7 cellular contexts compared by ENCODE assay signal in genomic region chr20:1343446-1344124, GRCh38. TPM values are rescaled to one million over a fixed set of nuclear protein-coding genes. Genes with fewer than 3 reads are reported as not detected.
DNase-seq lines count a peak whose midpoint lies in the region; TF ChIP-seq lines count a peak whose summit lies in the region.
"Not testable (repeated sequence)": the region's sequence is repeated elsewhere in the genome, so short reads cannot be mapped to it uniquely, and the experiment has no call there.

No MANE protein-coding gene starts in this region.

- peak overlapping the region; percentile 68 for H3K27ac ChIP-seq in SJSA1
- not testable (repeated sequence) for H3K27ac ChIP-seq in esophagus muscularis mucosa (replicated peaks in 1 of 4)

- DNase-seq in EH (ENCODE audit: low read depth), result peak; percentile 37
- DNase-seq in HFFc6, result not testable (repeated sequence)
- peak; percentile 22 to 44 for DNase-seq in SJSA1 (ENCODE audit: low read depth in 1 of 2, low spot score in 2 of 2)
- DNase-seq in activated CD8-positive, alpha-beta memory T cell treated with anti-CD3 and anti-CD28 coated beads, Interleukin-2, amount 50 U/mL, for 48 hours, result peak; percentile 1
- peak in 1 of 2 donors; percentile 62 for DNase-seq in cardiac fibroblast (ENCODE audit: low read depth in 2 of 2)
- peak; percentile 29 for DNase-seq in esophagus muscularis mucosa (ENCODE audit: extremely low spot score)
- peak; percentile 62 for DNase-seq in mesenteric fat pad (ENCODE audit: low spot score)

- intact Hi-C loops in esophagus muscularis mucosa (cut with DNase I), result not testable (repeated sequence)

- H3K36me3 ChIP-seq in SJSA1, esophagus muscularis mucosa: not testable (repeated sequence)

- not testable (repeated sequence) for TF ChIP-seq EP300 in esophagus muscularis mucosa (IDR thresholded peaks at IDR 0.05)

- H3K4me3 ChIP-seq in SJSA1; cardiac fibroblast (replicated peaks in 1 of 2; ENCODE audit: low read depth in 2 of 2, low read length in 2 of 2); esophagus muscularis mucosa: not testable (repeated sequence)

- WGBS in esophagus muscularis mucosa, result 85% methylated on average over 8 of the region's 8 CpGs

- H3K27me3 ChIP-seq in SJSA1 (replicated peaks); esophagus muscularis mucosa: not testable (repeated sequence)

- not testable (repeated sequence) for H3K9me3 ChIP-seq in SJSA1 (replicated peaks)
- peaks cover 0 to 11% (median 3%) of the 10 kb centered on the region in 4 donors for H3K9me3 ChIP-seq in esophagus muscularis mucosa

- not testable (repeated sequence) for H3K27me3 Mint-ChIP-seq in HFFc6 (ENCODE audit: insufficient read depth)

- H3K36me3 Mint-ChIP-seq in HFFc6 (ENCODE audit: low read depth), result peaks cover 35% of the 10 kb centered on the region

- peak overlapping the region; percentile 45; the same call in 1 of the 2 replicates for H3K4me3 Mint-ChIP-seq in HFFc6

- peak overlapping the region; percentile 58 for H3K27ac Mint-ChIP-seq in HFFc6

- not testable (repeated sequence) for H3K9me3 Mint-ChIP-seq in HFFc6

- TF ChIP-seq CTCF in HFFc6 (IDR thresholded peaks at IDR 0.05) (peak; percentile 67), cardiac fibroblast (IDR thresholded peaks at IDR 0.05; ENCODE audit: low read depth, low read length) (peak; percentile 13)
- not testable (repeated sequence) for TF ChIP-seq CTCF in esophagus muscularis mucosa (IDR thresholded peaks at IDR 0.05)

- H3K4me1 ChIP-seq in SJSA1 (replicated peaks), result peaks cover 29% of the 10 kb centered on the region
- not testable (repeated sequence) for H3K4me1 ChIP-seq in esophagus muscularis mucosa

- not testable (repeated sequence) for TF ChIP-seq POLR2A in esophagus muscularis mucosa (IDR thresholded peaks at IDR 0.05; ENCODE audit: low read depth)

- peaks cover 48% of the 10 kb centered on the region for H3K4me1 Mint-ChIP-seq in HFFc6 (ENCODE audit: low read depth)

RNA-seq across cellular contexts. Expression of gene SDCBP2, which starts 14.6 kb away (rescaled TPM):
- 1 to 10 TPM in 1 of 6 experiments, under 1 TPM in 5; 0.51 to 1.5 (median 0.76) TPM for total RNA-seq in HFFc6 (2021; fragmentation: NEBNext Ultra II Directional; extraction: Animal tissue kit (Norgen Biotek cat#: 25700))
- 1.2 and 1.4 TPM in 2 replicates for total RNA-seq in SJSA1 (2014; rRNA removed; shearing (Covaris generic))
- 1 to 10 TPM; 2.1 to 6.2 (median 4.1) TPM for total RNA-seq in esophagus muscularis mucosa
- total RNA-seq in mesenteric fat pad, result 7.2 TPM

RNA-seq across cellular contexts. Expression of gene FKBP1A, which starts 49.3 kb away (rescaled TPM):
- total RNA-seq in HFFc6 (2021; fragmentation: NEBNext Ultra II Directional; extraction: Animal tissue kit (Norgen Biotek cat#: 25700)), result 100 to 1,000 TPM; 437 to 543 (median 491) TPM
- total RNA-seq in SJSA1 (2014; rRNA removed; shearing (Covaris generic)), result 75.3 and 98.6 TPM in 2 replicates
- 10 to 100 TPM; 84.3 to 99.2 (median 89.8) TPM for total RNA-seq in esophagus muscularis mucosa
- total RNA-seq in mesenteric fat pad, result 384 TPM
